1 cellular context compared by ENCODE assay signal in the genomic region with DNA sequence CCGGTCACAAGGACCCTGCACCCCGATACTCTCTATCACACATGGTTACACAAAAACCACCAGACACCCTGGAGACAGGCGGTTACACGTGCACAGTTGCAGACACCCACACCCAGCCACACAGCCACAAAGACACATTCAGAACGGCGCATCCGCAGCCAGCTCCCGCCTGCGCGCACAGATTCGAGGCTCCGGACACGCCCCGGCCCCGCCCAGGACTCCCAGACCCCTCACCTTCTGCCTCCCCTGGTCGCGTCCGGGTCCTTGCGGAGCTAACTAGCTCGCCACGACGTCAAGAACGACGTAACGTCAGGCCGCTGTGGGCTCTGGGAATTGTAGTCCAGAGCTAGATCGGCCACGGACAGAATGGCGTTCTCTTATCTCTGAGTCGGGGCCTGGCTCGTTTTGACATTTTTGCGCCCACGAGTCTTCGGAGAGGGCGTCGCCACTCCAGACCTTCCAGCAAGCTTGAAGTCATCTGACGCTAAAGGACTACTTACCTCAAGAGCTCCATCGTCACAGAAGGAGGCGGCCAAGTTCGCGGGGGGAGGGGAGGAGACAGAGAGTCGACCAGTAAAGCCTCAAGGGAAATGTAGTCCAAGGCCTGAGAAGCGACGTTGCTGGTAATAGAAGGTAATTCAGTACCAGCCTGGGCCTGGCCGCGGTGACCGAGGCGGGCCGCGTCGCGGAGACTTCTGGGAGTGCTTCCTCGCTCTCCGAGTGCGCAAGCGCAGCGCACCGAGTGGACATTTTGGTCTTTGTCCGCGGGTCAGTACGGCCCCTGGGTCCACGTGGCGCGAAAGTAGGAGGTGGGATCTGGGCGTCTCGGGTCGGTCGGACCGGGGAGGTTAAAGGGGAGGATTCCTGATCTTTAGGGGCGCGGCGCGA.
A peak's percentile ranks its signal among the peaks of the same experiment; 100 is the strongest.
TF ChIP-seq lines count a peak whose summit lies in the region.

A gene (plus strand): TSS at position 719 of the 888 bp plus-strand sequence. CDS start 21,335 bp downstream, outside the sequence.
A gene (minus strand): TSS at position 278 of the 888 bp plus-strand sequence. CDS start 12,680 bp downstream, outside the sequence.

TF ChIP-seq in HepG2, 621 proteins besides CTCF, POLR2A, EP300 and RAD21 (continued from another document and continues in another):
- TF ChIP-seq, protein P1, sequence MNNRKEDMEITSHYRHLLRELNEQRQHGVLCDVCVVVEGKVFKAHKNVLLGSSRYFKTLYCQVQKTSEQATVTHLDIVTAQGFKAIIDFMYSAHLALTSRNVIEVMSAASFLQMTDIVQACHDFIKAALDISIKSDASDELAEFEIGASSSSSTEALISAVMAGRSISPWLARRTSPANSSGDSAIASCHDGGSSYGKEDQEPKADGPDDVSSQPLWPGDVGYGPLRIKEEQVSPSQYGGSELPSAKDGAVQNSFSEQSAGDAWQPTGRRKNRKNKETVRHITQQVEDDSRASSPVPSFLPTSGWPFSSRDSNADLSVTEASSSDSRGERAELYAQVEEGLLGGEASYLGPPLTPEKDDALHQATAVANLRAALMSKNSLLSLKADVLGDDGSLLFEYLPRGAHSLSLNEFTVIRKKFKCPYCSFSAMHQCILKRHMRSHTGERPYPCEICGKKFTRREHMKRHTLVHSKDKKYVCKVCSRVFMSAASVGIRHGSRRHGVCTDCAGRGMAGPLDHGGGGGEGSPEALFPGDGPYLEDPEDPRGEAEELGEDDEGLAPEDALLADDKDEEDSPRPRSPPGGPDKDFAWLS (CRISPR knock-in tag; IDR thresholded peaks at IDR 0.05; ENCODE audit: borderline replicate concordance) = 0 out of 2 replicates have a peak, but pooled peaks have one; percentile 50
- TF ChIP-seq, protein P2, sequence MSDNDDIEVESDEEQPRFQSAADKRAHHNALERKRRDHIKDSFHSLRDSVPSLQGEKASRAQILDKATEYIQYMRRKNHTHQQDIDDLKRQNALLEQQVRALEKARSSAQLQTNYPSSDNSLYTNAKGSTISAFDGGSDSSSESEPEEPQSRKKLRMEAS (IDR thresholded peaks at IDR 0.05) = peak; percentile 97
- TF ChIP-seq ZNF235 (CRISPR knock-in tag; IDR thresholded peaks at IDR 0.05; ENCODE audit: borderline replicate concordance) (peak; percentile 87; the same call in 1 of the 2 replicates), RBFOX2 (IDR thresholded peaks at IDR 0.05; ENCODE audit: low read depth, low read length) (peak; percentile 92), ZFP36 (IDR thresholded peaks at IDR 0.05; ENCODE audit: borderline replicate concordance, low read depth, low read length, partially characterized antibody) (no peak), ZNF724P (CRISPR knock-in tag; IDR thresholded peaks at IDR 0.05; ENCODE audit: borderline replicate concordance) (0 out of 2 replicates have a peak, but pooled peaks have one; percentile 66), SMARCC2 (IDR thresholded peaks at IDR 0.05) (no peak), ZNF441 (CRISPR knock-in tag; IDR thresholded peaks at IDR 0.05; ENCODE audit: borderline replicate concordance) (peak; percentile 88), ZNF343 (CRISPR knock-in tag; IDR thresholded peaks at IDR 0.05) (no peak), FOXA3 (CRISPR knock-in tag; IDR thresholded peaks at IDR 0.05) (peak; percentile 29), ZNF572 (CRISPR knock-in tag; IDR thresholded peaks at IDR 0.05) (no peak; the same call in 1 of the 2 replicates), CBX1 (IDR thresholded peaks at IDR 0.05; ENCODE audit: low read depth) (no peak), MZF1 (CRISPR knock-in tag; IDR thresholded peaks at IDR 0.05; ENCODE audit: borderline replicate concordance) (no peak), ZNF30 (CRISPR knock-in tag; IDR thresholded peaks at IDR 0.05) (no peak; the same call in 1 of the 2 replicates), ZNF382 (CRISPR knock-in tag; IDR thresholded peaks at IDR 0.05; ENCODE audit: borderline replicate concordance) (no peak), SRF (IDR thresholded peaks at IDR 0.05; ENCODE audit: low read depth, low read length) (no peak), MAFF (IDR thresholded peaks at IDR 0.05; ENCODE audit: low read depth, low read length) (no peak), PHB2 (IDR thresholded peaks at IDR 0.05; ENCODE audit: partially characterized antibody) (no peak)
- TF ChIP-seq, protein P3, sequence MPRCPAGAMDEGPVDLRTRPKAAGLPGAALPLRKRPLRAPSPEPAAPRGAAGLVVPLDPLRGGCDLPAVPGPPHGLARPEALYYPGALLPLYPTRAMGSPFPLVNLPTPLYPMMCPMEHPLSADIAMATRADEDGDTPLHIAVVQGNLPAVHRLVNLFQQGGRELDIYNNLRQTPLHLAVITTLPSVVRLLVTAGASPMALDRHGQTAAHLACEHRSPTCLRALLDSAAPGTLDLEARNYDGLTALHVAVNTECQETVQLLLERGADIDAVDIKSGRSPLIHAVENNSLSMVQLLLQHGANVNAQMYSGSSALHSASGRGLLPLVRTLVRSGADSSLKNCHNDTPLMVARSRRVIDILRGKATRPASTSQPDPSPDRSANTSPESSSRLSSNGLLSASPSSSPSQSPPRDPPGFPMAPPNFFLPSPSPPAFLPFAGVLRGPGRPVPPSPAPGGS (CRISPR knock-in tag; IDR thresholded peaks at IDR 0.05) = peak; percentile 83
- TF ChIP-seq, protein P4, sequence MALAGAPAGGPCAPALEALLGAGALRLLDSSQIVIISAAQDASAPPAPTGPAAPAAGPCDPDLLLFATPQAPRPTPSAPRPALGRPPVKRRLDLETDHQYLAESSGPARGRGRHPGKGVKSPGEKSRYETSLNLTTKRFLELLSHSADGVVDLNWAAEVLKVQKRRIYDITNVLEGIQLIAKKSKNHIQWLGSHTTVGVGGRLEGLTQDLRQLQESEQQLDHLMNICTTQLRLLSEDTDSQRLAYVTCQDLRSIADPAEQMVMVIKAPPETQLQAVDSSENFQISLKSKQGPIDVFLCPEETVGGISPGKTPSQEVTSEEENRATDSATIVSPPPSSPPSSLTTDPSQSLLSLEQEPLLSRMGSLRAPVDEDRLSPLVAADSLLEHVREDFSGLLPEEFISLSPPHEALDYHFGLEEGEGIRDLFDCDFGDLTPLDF (CRISPR knock-in tag; IDR thresholded peaks at IDR 0.05) = peak; percentile 61
- TF ChIP-seq, protein P5, sequence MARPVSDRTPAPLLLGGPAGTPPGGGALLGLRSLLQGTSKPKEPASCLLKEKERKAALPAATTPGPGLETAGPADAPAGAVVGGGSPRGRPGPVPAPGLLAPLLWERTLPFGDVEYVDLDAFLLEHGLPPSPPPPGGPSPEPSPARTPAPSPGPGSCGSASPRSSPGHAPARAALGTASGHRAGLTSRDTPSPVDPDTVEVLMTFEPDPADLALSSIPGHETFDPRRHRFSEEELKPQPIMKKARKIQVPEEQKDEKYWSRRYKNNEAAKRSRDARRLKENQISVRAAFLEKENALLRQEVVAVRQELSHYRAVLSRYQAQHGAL (CRISPR knock-in tag; IDR thresholded peaks at IDR 0.05; ENCODE audit: not compliant biosample characterization) = peak; percentile 29
- TF ChIP-seq, protein P6, sequence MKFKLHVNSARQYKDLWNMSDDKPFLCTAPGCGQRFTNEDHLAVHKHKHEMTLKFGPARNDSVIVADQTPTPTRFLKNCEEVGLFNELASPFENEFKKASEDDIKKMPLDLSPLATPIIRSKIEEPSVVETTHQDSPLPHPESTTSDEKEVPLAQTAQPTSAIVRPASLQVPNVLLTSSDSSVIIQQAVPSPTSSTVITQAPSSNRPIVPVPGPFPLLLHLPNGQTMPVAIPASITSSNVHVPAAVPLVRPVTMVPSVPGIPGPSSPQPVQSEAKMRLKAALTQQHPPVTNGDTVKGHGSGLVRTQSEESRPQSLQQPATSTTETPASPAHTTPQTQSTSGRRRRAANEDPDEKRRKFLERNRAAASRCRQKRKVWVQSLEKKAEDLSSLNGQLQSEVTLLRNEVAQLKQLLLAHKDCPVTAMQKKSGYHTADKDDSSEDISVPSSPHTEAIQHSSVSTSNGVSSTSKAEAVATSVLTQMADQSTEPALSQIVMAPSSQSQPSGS (CRISPR knock-in tag; IDR thresholded peaks at IDR 0.05) = peak; percentile 34; the same call in 1 of the 2 replicates
- TF ChIP-seq, protein P7, sequence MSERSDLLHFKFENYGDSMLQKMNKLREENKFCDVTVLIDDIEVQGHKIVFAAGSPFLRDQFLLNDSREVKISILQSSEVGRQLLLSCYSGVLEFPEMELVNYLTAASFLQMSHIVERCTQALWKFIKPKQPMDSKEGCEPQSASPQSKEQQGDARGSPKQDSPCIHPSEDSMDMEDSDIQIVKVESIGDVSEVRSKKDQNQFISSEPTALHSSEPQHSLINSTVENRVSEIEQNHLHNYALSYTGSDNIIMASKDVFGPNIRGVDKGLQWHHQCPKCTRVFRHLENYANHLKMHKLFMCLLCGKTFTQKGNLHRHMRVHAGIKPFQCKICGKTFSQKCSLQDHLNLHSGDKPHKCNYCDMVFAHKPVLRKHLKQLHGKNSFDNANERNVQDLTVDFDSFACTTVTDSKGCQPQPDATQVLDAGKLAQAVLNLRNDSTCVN (CRISPR knock-in tag; IDR thresholded peaks at IDR 0.05; ENCODE audit: borderline replicate concordance) = 0 out of 2 replicates have a peak, but pooled peaks have one; percentile 69
- TF ChIP-seq, protein P8, sequence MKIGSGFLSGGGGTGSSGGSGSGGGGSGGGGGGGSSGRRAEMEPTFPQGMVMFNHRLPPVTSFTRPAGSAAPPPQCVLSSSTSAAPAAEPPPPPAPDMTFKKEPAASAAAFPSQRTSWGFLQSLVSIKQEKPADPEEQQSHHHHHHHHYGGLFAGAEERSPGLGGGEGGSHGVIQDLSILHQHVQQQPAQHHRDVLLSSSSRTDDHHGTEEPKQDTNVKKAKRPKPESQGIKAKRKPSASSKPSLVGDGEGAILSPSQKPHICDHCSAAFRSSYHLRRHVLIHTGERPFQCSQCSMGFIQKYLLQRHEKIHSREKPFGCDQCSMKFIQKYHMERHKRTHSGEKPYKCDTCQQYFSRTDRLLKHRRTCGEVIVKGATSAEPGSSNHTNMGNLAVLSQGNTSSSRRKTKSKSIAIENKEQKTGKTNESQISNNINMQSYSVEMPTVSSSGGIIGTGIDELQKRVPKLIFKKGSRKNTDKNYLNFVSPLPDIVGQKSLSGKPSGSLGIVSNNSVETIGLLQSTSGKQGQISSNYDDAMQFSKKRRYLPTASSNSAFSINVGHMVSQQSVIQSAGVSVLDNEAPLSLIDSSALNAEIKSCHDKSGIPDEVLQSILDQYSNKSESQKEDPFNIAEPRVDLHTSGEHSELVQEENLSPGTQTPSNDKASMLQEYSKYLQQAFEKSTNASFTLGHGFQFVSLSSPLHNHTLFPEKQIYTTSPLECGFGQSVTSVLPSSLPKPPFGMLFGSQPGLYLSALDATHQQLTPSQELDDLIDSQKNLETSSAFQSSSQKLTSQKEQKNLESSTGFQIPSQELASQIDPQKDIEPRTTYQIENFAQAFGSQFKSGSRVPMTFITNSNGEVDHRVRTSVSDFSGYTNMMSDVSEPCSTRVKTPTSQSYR (CRISPR knock-in tag; IDR thresholded peaks at IDR 0.05; ENCODE audit: borderline replicate concordance) = peak; percentile 95
- TF ChIP-seq, protein P9, sequence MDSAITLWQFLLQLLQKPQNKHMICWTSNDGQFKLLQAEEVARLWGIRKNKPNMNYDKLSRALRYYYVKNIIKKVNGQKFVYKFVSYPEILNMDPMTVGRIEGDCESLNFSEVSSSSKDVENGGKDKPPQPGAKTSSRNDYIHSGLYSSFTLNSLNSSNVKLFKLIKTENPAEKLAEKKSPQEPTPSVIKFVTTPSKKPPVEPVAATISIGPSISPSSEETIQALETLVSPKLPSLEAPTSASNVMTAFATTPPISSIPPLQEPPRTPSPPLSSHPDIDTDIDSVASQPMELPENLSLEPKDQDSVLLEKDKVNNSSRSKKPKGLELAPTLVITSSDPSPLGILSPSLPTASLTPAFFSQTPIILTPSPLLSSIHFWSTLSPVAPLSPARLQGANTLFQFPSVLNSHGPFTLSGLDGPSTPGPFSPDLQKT (CRISPR knock-in tag; IDR thresholded peaks at IDR 0.05; ENCODE audit: borderline replicate concordance) = 0 out of 2 replicates have a peak, but pooled peaks have one; percentile 61
- TF ChIP-seq, protein P10, sequence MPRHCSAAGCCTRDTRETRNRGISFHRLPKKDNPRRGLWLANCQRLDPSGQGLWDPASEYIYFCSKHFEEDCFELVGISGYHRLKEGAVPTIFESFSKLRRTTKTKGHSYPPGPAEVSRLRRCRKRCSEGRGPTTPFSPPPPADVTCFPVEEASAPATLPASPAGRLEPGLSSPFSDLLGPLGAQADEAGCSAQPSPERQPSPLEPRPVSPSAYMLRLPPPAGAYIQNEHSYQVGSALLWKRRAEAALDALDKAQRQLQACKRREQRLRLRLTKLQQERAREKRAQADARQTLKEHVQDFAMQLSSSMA (CRISPR knock-in tag; IDR thresholded peaks at IDR 0.05) = peak; percentile 82; the same call in 1 of the 2 replicates
- TF ChIP-seq, protein P11, sequence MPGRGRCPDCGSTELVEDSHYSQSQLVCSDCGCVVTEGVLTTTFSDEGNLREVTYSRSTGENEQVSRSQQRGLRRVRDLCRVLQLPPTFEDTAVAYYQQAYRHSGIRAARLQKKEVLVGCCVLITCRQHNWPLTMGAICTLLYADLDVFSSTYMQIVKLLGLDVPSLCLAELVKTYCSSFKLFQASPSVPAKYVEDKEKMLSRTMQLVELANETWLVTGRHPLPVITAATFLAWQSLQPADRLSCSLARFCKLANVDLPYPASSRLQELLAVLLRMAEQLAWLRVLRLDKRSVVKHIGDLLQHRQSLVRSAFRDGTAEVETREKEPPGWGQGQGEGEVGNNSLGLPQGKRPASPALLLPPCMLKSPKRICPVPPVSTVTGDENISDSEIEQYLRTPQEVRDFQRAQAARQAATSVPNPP (CRISPR knock-in tag; IDR thresholded peaks at IDR 0.05) = peak; percentile 30; the same call in 1 of the 2 replicates
- TF ChIP-seq, protein P12, sequence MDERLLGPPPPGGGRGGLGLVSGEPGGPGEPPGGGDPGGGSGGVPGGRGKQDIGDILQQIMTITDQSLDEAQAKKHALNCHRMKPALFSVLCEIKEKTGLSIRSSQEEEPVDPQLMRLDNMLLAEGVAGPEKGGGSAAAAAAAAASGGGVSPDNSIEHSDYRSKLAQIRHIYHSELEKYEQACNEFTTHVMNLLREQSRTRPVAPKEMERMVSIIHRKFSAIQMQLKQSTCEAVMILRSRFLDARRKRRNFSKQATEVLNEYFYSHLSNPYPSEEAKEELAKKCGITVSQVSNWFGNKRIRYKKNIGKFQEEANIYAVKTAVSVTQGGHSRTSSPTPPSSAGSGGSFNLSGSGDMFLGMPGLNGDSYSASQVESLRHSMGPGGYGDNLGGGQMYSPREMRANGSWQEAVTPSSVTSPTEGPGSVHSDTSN (CRISPR knock-in tag; IDR thresholded peaks at IDR 0.05) = no peak
